9 cellular contexts compared by ENCODE assay signal in the genomic region with DNA sequence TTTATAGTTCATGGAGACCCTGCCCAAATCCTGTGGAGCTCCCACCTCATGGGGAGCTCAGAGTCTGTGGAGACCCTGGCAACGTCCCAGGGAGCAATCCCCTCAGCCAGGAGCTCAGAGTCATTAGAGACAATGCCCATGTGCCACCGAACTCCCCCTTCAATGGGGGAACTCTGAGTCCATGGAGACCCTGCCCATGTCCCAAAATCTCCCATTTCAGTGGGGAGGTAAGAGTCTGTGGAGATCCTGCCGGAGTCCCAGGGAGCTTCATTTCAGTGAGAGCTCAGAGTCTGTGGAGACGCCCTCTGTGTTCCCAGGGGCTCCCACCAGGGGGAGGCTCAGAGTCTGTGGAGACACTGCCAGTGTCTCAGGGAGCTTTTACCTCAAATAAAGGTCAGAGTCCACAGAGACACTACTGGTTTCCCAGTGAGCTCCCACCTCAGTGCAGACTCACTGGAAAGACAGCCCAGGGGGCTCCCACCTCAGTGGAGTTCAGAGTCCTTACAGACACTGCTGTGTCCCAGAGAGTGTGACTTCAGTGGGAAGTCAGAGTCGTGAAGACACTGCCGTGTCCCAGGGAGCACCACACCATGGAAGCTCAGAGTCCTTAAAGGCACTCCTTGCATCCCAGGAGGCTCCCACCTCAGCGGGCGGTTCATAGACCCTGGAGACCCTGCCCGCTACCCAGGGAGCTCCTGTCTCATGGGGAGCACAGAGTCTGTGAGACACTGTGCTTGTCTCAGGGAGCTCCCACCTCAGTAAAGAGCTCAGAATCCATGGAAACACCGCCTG. TPM values are rescaled to one million over a fixed set of nuclear protein-coding genes. Genes with fewer than 3 reads are reported as not detected.
A peak's percentile ranks its signal among the peaks of the same experiment; 100 is the strongest.
DNase-seq lines count a peak whose midpoint lies in the region; ATAC-seq and TF ChIP-seq lines count a peak whose summit lies in the region.
"Had no signal": no experiment of that assay in that cellular context is flagged by ENCODE, and none has a peak within 500 bp of the region (broad histone marks: within the 10 kb centered on the region; RNA-seq: fewer than 3 reads in every experiment).

No MANE protein-coding gene starts in this region.

- H3K4me1 Mint-ChIP-seq in nephron: no peaks in the 10 kb centered on the region

- no peaks in the 10 kb centered on the region for H3K36me3 Mint-ChIP-seq in nephron (ENCODE audit: low read depth)

- DNase-seq in AG20443 (ENCODE audit: low spot score): peak; percentile 72
- DNase-seq in dermis blood vessel endothelial cell: peak; percentile 65
- no peak for DNase-seq in hippocampal formation (lab: John Stamatoyannopoulos, UW)

- H3K27ac Mint-ChIP-seq in nephron: peak overlapping the region in 1 of 3 experiments; percentile 56

- H3K27ac ChIP-seq in VCaP: no peak overlapping the region
- H3K27ac ChIP-seq: epithelial cell of prostate had no signal

- TF ChIP-seq CTCF in VCaP (conservative IDR thresholded peaks at IDR 0.05) (peak; percentile 39; the same call in 1 of the 2 replicates), nephron (IDR thresholded peaks at IDR 0.05; ENCODE audit: unreplicated experiment in 3 of 3) (peak; percentile 17 to 40 (median 22))

- ATAC-seq in HG02885 (IDR thresholded peaks at IDR 0.05; ENCODE audit: poor library complexity, unreplicated experiment) (peak; percentile 39), GM18498 (IDR thresholded peaks at IDR 0.05; ENCODE audit: unreplicated experiment) (no peak), HG03520 (IDR thresholded peaks at IDR 0.05; ENCODE audit: unreplicated experiment) (no peak)

- no peaks in the 10 kb centered on the region for H3K27me3 Mint-ChIP-seq in nephron (ENCODE audit: low read depth)

- no peaks in the 10 kb centered on the region for H3K9me3 Mint-ChIP-seq in nephron

- no peak overlapping the region for H3K4me3 Mint-ChIP-seq in nephron

RNA-seq across cellular contexts. Expression of a gene that starts 5.0 kb away (rescaled TPM):
- 0.09 and 0.17 TPM in 2 replicates for total RNA-seq in dermis blood vessel endothelial cell

RNA-seq across cellular contexts. Expression of a gene that starts 26.2 kb away (rescaled TPM):
- total RNA-seq in dermis blood vessel endothelial cell: 76.4 and 91.4 TPM in 2 replicates

Comparison
In these comparisons a context has a peak if more than half of its experiments do, and no peak if none do; other contexts are left out.
1. DNase-seq: peak in AG20443 (single experiment) and dermis blood vessel endothelial cell (single experiment); none in hippocampal formation (0 of 2).